In genomic region chr5:73170522-73170921, GRCh38 we compare ENCODE assay signal across 8 cellular contexts. TPM values are rescaled to one million over a fixed set of nuclear protein-coding genes. Genes with fewer than 3 reads are reported as not detected.
A peak's percentile ranks its signal among the peaks of the same experiment; 100 is the strongest.
DNase-seq lines count a peak whose midpoint lies in the region; ATAC-seq lines count a peak whose summit lies in the region.

No MANE protein-coding gene starts in this region.

- peak; percentile 34 for DNase-seq in activated CD4-positive, alpha-beta T cell treated with anti-CD3 and anti-CD28 coated beads for 48 hours
- DNase-seq in activated CD4-positive, alpha-beta T cell treated with anti-CD3 and anti-CD28 coated beads, Interleukin-2, amount 50 U/mL, for 4 hours, result no peak
- DNase-seq in MV-4-11 (lab: John Stamatoyannopoulos, UW) (peak; percentile 42), dermis microvascular lymphatic vessel endothelial cell (ENCODE audit: low read depth in 2 of 2) (peak; percentile 3 to 47), pons (ENCODE audit: low spot score) (peak; percentile 17)

- no peak for ATAC-seq in HG02870 (IDR thresholded peaks at IDR 0.05; ENCODE audit: unreplicated experiment)
- ATAC-seq in HG02840 (IDR thresholded peaks at IDR 0.05; ENCODE audit: low FRiP score, unreplicated experiment), result no peak
- ATAC-seq in GM21381 (IDR thresholded peaks at IDR 0.05; ENCODE audit: unreplicated experiment), result no peak

RNA-seq across cellular contexts. Expression of gene TMEM174, which starts 2.5 kb away (rescaled TPM):
- not detected in 2 replicates for total RNA-seq in dermis microvascular lymphatic vessel endothelial cell

RNA-seq across cellular contexts. Expression of gene TMEM171, which starts 50.1 kb away (rescaled TPM):
- total RNA-seq in dermis microvascular lymphatic vessel endothelial cell, result 0.76 and 1.4 TPM in 2 replicates

Comparison
In these comparisons a context has a peak if more than half of its experiments do, and no peak if none do; other contexts are left out.
1. DNase-seq: peak in activated CD4-positive, alpha-beta T cell treated with anti-CD3 and anti-CD28 coated beads for 48 hours (single experiment), MV-4-11 (single experiment), dermis microvascular lymphatic vessel endothelial cell (2 of 2) and pons (single experiment); none in activated CD4-positive, alpha-beta T cell treated with anti-CD3 and anti-CD28 coated beads, Interleukin-2, amount 50 U/mL, for 4 hours (0 of 2).